ENCODE assay signal across 8 cellular contexts in the genomic region with DNA sequence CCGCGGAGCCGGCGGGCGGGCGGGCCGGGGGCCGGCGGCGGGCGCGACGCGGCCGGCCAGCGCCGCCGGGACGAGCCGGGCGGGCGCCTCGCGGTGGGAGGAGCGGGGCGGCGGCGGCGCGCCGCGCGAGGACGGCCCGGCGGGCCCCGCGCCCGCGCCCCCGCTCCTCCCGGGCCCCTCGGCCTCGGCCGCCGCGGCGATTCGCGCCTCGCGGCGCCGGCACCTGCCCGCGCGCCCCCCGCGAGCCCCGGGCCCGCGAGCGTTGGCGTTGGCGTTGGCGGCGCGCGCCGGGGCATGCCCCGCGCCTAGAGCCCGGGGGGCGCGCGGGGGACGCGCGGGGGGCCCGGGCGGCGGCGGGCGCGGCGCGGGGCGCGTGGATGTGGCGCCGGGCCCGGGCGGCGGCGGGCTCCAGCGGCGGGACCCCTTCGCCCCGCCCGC. TPM values are rescaled to one million over a fixed set of nuclear protein-coding genes. Genes with fewer than 3 reads are reported as not detected.
DNase-seq lines count a peak whose midpoint lies in the region; ATAC-seq and TF ChIP-seq lines count a peak whose summit lies in the region.

SKI (plus strand) TSS at position 163 of the 438 bp plus-strand sequence. CDS start 448 bp downstream, outside the sequence.

- no peak for ATAC-seq in CD4-positive, alpha-beta T cell (ENCODE audit: poor library complexity)
- no peak for ATAC-seq in PC-3
- no peak for ATAC-seq in GM18517 (IDR thresholded peaks at IDR 0.05; ENCODE audit: unreplicated experiment)
- ATAC-seq in HG03045 (IDR thresholded peaks at IDR 0.05; ENCODE audit: unreplicated experiment): no peak

- CTCF ChIA-PET in CD4-positive, alpha-beta T cell (lab: Charles Lee): interaction anchor here (1.0 to 1.2 kb wide), 2 partner anchors 15 to 33 kb away, joined by 3 read pairs; partner anchors contain the start of gene FAAP20
- CTCF ChIA-PET in PC-3 (lab: Charles Lee): interaction anchor here (1.0 to 1.5 kb wide), 2 partner anchors 29 to 33 kb away, joined by 4 read pairs; partner anchors contain the start of gene FAAP20

- H3K9me3 Mint-ChIP-seq in CD4-positive, alpha-beta T cell: no peaks in the 10 kb centered on the region

- no peaks in the 10 kb centered on the region for H3K9me3 ChIP-seq in CD4-positive, alpha-beta T cell (ENCODE audit: control insufficient read depth, low read length)
- H3K9me3 ChIP-seq in PC-3 (ENCODE audit: low read length): no peaks in the 10 kb centered on the region
- H3K9me3 ChIP-seq in esophagus (ENCODE audit: control insufficient read depth in 2 of 2, insufficient read depth in 1 of 2, low read depth in 1 of 2, low read length in 1 of 2): no peaks in the 10 kb centered on the region
- no peaks in the 10 kb centered on the region for H3K9me3 ChIP-seq in neural cell (ENCODE audit: low read length)

- no peak for TF ChIP-seq RAD21 in neural cell (conservative IDR thresholded peaks at IDR 0.05)

- H3K27ac ChIP-seq in CD4-positive, alpha-beta T cell (ENCODE audit: low read depth, low read length): peak within 1 kb of the TSS; percentile 92
- H3K27ac ChIP-seq in PC-3 (ENCODE audit: low read length) (peak within 1 kb of the TSS; percentile 60), esophagus (ENCODE audit: low read depth in 2 of 2, low read length in 1 of 2) (peak within 1 kb of the TSS; percentile 97 to 99), neural cell (ENCODE audit: low read length) (peak within 1 kb of the TSS; percentile 73)

- H3K9ac ChIP-seq in PC-3 (ENCODE audit: low read length): peak within 1 kb of the TSS; percentile 93
- peak within 1 kb of the TSS; percentile 86 for H3K9ac ChIP-seq in neural cell (ENCODE audit: low read length)

- H3F3A ChIP-seq in PC-3 (ENCODE audit: low read length, unreplicated experiment) (no peaks in the 10 kb centered on the region), neural cell (ENCODE audit: insufficient read depth, low read length, poor library complexity, severe bottlenecking) (no peaks in the 10 kb centered on the region)

- H3K4me3 ChIP-seq in PC-3 (ENCODE audit: low read length): peak within 1 kb of the TSS; percentile 80
- peak within 1 kb of the TSS; percentile 85 to 91 for H3K4me3 ChIP-seq in esophagus (ENCODE audit: low read depth in 1 of 2, low read length in 2 of 2)
- peak within 1 kb of the TSS; percentile 98 for H3K4me3 ChIP-seq in neural cell (ENCODE audit: low read length)

- peak within 1 kb of the TSS; percentile 100 for H3K27ac Mint-ChIP-seq in CD4-positive, alpha-beta T cell

- peak within 1 kb of the TSS; percentile 97 for H3K4me2 ChIP-seq in PC-3 (ENCODE audit: low read length)
- H3K4me2 ChIP-seq in neural cell (ENCODE audit: low read length): peak within 1 kb of the TSS; percentile 81

- H3K36me3 ChIP-seq in PC-3 (ENCODE audit: low read depth, low read length) (no peaks in the 10 kb centered on the region), esophagus (ENCODE audit: control insufficient read depth in 2 of 2, insufficient read depth in 2 of 2, low read length in 1 of 2) (no peaks in the 10 kb centered on the region), neural cell (ENCODE audit: insufficient read depth, low read length) (no peaks in the 10 kb centered on the region)

- no peak for TF ChIP-seq CTCF in CD4-positive, alpha-beta T cell (IDR thresholded peaks at IDR 0.05)
- TF ChIP-seq CTCF in PC-3 (conservative IDR thresholded peaks at IDR 0.05; ENCODE audit: low read depth, low read length) (no peak), neural cell (IDR thresholded peaks at IDR 0.05; ENCODE audit: poor library complexity, severe bottlenecking) (no peak)

- no peak for DNase-seq in CD4-positive, alpha-beta T cell
- no peak for DNase-seq in PC-3
- no peak for DNase-seq in NOMO-1 treated with dmso at 0.1 percent for 144 hours (lab: John Stamatoyannopoulos, UW; ENCODE audit: unreplicated experiment)
- DNase-seq in AG08396 (ENCODE audit: low spot score): no peak

- BruUV-seq in PC-3 (replicated peaks; lab: Mats Ljungman, UMichigan): no TSS peak

- H3K9me2 ChIP-seq in PC-3 (replicated peaks; ENCODE audit: low read length) (no peaks in the 10 kb centered on the region), neural cell (ENCODE audit: insufficient read depth, low read length) (no peaks in the 10 kb centered on the region)

- intact Hi-C loops in CD4-positive, alpha-beta T cell (cut with DNase I, micrococcal nuclease): loop anchor here in 1 of 2 experiments (2.0 kb wide), 1 partner anchor 73 kb away; no protein-coding TSS in a partner anchor
- intact Hi-C loops in PC-3 (cut with micrococcal nuclease): no loop called here

- H3K4me1 ChIP-seq in PC-3 (ENCODE audit: insufficient read depth, low read length): peaks cover 26% of the 10 kb centered on the region
- peaks cover 5 to 30% of the 10 kb centered on the region in 2 donors for H3K4me1 ChIP-seq in esophagus (ENCODE audit: control insufficient read depth in 2 of 2, insufficient read depth in 2 of 2, low read length in 1 of 2)

- POLR2A ChIA-PET in CD4-positive, alpha-beta T cell (lab: Charles Lee): interaction anchor here (1.3 to 9.7 kb wide), 10 partner anchors 13 to 71 kb away, joined by 3 to 197 read pairs (median 10); partner anchors contain the start of gene FAAP20
- POLR2A ChIA-PET in PC-3 (lab: Charles Lee; ENCODE audit: unreplicated experiment): interaction anchor here (0.7 to 1.0 kb wide), 2 partner anchors 29 to 39 kb away, joined by 6 to 34 read pairs; no protein-coding TSS in a partner anchor

- H3K79me2 ChIP-seq in PC-3 (ENCODE audit: low read length) (peaks cover 52% of the 10 kb centered on the region), neural cell (replicated peaks; ENCODE audit: insufficient read depth, low read length) (peaks cover 40% of the 10 kb centered on the region)

- no peaks in the 10 kb centered on the region for H3K27me3 ChIP-seq in CD4-positive, alpha-beta T cell (ENCODE audit: control insufficient read depth, insufficient read depth, low read length)
- H3K27me3 ChIP-seq in PC-3 (ENCODE audit: low read length) (no peaks in the 10 kb centered on the region), esophagus (ENCODE audit: control insufficient read depth in 1 of 2, insufficient read depth in 2 of 2, low read length in 2 of 2) (no peaks in the 10 kb centered on the region), neural cell (ENCODE audit: insufficient read depth, low read depth, low read length) (no peaks in the 10 kb centered on the region)

- H3K36me3 Mint-ChIP-seq in CD4-positive, alpha-beta T cell (ENCODE audit: low read depth): peaks cover 44% of the 10 kb centered on the region

- peak within 1 kb of the TSS; percentile 99 for H3K4me3 Mint-ChIP-seq in CD4-positive, alpha-beta T cell

- peaks cover 16% of the 10 kb centered on the region for H3K27me3 Mint-ChIP-seq in CD4-positive, alpha-beta T cell

- peak within 1 kb of the TSS; percentile 92 for H2AFZ ChIP-seq in PC-3 (ENCODE audit: low read length)
- no peak within 1 kb of the TSS for H2AFZ ChIP-seq in neural cell (ENCODE audit: low read depth, low read length)

- TF ChIP-seq EP300 in neural cell (conservative IDR thresholded peaks at IDR 0.05; ENCODE audit: poor library complexity, severe bottlenecking): no peak

- H4K20me1 ChIP-seq in PC-3 (ENCODE audit: low read length) (peaks cover 44% of the 10 kb centered on the region), neural cell (ENCODE audit: insufficient read depth) (peaks cover 44% of the 10 kb centered on the region)

- 0 to 1% methylated on average over 1 to 100 of the region's 100 CpGs for WGBS in esophagus, 2 donors

- peaks cover 28% of the 10 kb centered on the region for H3K4me1 Mint-ChIP-seq in CD4-positive, alpha-beta T cell (ENCODE audit: low read depth)

TF ChIP-seq in neural cell, 6 proteins besides CTCF, POLR2A, EP300 and RAD21:
- TF ChIP-seq TAF1 (IDR thresholded peaks at IDR 0.05; ENCODE audit: low read depth) (no peak), EZH2 (IDR thresholded peaks at IDR 0.05; ENCODE audit: borderline replicate concordance, insufficient read depth, low read length, poor library complexity, severe bottlenecking) (no peak), MXI1 (conservative IDR thresholded peaks at IDR 0.05; ENCODE audit: poor library complexity, severe bottlenecking) (no peak), SMC3 (conservative IDR thresholded peaks at IDR 0.05; ENCODE audit: poor library complexity) (no peak), POLR2AphosphoS5 (IDR thresholded peaks at IDR 0.05) (no peak)
- TF ChIP-seq, protein P1, sequence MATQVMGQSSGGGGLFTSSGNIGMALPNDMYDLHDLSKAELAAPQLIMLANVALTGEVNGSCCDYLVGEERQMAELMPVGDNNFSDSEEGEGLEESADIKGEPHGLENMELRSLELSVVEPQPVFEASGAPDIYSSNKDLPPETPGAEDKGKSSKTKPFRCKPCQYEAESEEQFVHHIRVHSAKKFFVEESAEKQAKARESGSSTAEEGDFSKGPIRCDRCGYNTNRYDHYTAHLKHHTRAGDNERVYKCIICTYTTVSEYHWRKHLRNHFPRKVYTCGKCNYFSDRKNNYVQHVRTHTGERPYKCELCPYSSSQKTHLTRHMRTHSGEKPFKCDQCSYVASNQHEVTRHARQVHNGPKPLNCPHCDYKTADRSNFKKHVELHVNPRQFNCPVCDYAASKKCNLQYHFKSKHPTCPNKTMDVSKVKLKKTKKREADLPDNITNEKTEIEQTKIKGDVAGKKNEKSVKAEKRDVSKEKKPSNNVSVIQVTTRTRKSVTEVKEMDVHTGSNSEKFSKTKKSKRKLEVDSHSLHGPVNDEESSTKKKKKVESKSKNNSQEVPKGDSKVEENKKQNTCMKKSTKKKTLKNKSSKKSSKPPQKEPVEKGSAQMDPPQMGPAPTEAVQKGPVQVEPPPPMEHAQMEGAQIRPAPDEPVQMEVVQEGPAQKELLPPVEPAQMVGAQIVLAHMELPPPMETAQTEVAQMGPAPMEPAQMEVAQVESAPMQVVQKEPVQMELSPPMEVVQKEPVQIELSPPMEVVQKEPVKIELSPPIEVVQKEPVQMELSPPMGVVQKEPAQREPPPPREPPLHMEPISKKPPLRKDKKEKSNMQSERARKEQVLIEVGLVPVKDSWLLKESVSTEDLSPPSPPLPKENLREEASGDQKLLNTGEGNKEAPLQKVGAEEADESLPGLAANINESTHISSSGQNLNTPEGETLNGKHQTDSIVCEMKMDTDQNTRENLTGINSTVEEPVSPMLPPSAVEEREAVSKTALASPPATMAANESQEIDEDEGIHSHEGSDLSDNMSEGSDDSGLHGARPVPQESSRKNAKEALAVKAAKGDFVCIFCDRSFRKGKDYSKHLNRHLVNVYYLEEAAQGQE (IDR thresholded peaks at IDR 0.05; ENCODE audit: borderline replicate concordance): no peak
TF ChIP-seq in neural cell: peak in this region for 0.

RNA-seq across cellular contexts. Expression of gene SKI, which starts in this region (rescaled TPM):
- 100 to 1,000 TPM; 286 to 324 TPM for total RNA-seq in CD4-positive, alpha-beta T cell
- 28.3 and 61.7 TPM in 2 replicates for total RNA-seq in PC-3 (2014; rRNA removed)
- 10 to 100 TPM; 11.5 to 12.8 TPM for polyA plus RNA-seq in esophagus
- polyA plus RNA-seq in neural cell: 4.1 and 4.9 TPM in 2 replicates
- polyA minus RNA-seq in neural cell: 23.9 and 25.1 TPM in 2 replicates
